ENCODE assay signal across 10 cellular contexts in genomic region chr15:41895491-41895890, GRCh38. TPM values are rescaled to one million over a fixed set of nuclear protein-coding genes. Genes with fewer than 3 reads are reported as not detected.
DNase-seq lines count a peak whose midpoint lies in the region; ATAC-seq and TF ChIP-seq lines count a peak whose summit lies in the region.
"Had no signal": no experiment of that assay in that cellular context is flagged by ENCODE, and none has a peak within 500 bp of the region (broad histone marks: within the 10 kb centered on the region; RNA-seq: fewer than 3 reads in every experiment).

No MANE protein-coding gene starts in this region.

- H3K27ac ChIP-seq in body of pancreas = peak overlapping the region in 3 of 4 donors; percentile 48 to 68 (median 55)
- H3K27ac ChIP-seq: brain microvascular endothelial cell had no signal

- no peak for DNase-seq in stimulated activated naive CD8-positive, alpha-beta T cell treated with anti-CD3 and anti-CD28 coated beads, Interleukin-15, Interleukin-2, amounts not matched to agents 100 U/mL and 50 U/mL, for 24 hours
- DNase-seq in body of pancreas (no peak), natural killer cell (no peak), cerebellar nuclear complex (lab: John Stamatoyannopoulos, UW) (no peak), ecto neural progenitor cell (ENCODE audit: low spot score) (no peak), hippocampal formation (lab: John Stamatoyannopoulos, UW) (no peak)
- DNase-seq: OCI-M1 had no signal

- TF ChIP-seq CTCF in body of pancreas (IDR thresholded peaks at IDR 0.05) = no peak
- no peak for TF ChIP-seq CTCF in natural killer cell (IDR thresholded peaks at IDR 0.05)

- peaks cover 24% of the 10 kb centered on the region for H3K4me1 Mint-ChIP-seq in stimulated activated naive CD8-positive, alpha-beta T cell treated with anti-CD3 and anti-CD28 coated beads, Interleukin-15, Interleukin-2, amounts not matched to agents 100 ng/mL and 50 ng/mL, for 24 hours (ENCODE audit: low read depth)
- peaks cover 14 to 40% of the 10 kb centered on the region in 2 donors for H3K4me1 Mint-ChIP-seq in natural killer cell

- no peak for ATAC-seq in stimulated activated naive CD8-positive, alpha-beta T cell treated with anti-CD3 and anti-CD28 coated beads, Interleukin-15, Interleukin-2, amounts not matched to agents 100 U/mL and 50 U/mL, for 24 hours
- no peak for ATAC-seq in body of pancreas
- peak in 2 of 3 donors; percentile 9 to 10 for ATAC-seq in natural killer cell
- no peak for ATAC-seq in GM19351 (IDR thresholded peaks at IDR 0.05; ENCODE audit: unreplicated experiment)

- peaks cover 8% of the 10 kb centered on the region for H3K36me3 Mint-ChIP-seq in stimulated activated naive CD8-positive, alpha-beta T cell treated with anti-CD3 and anti-CD28 coated beads, Interleukin-15, Interleukin-2, amounts not matched to agents 100 ng/mL and 50 ng/mL, for 24 hours (ENCODE audit: low read depth)
- H3K36me3 Mint-ChIP-seq in natural killer cell = no peaks in the 10 kb centered on the region

- no peaks in the 10 kb centered on the region for H3K27me3 ChIP-seq in body of pancreas
- H3K27me3 ChIP-seq: brain microvascular endothelial cell had no signal

- peaks cover 40% of the 10 kb centered on the region for H3K4me1 ChIP-seq in body of pancreas

- no peak for TF ChIP-seq POLR2A in body of pancreas (IDR thresholded peaks at IDR 0.05)

- H3K27me3 Mint-ChIP-seq in stimulated activated naive CD8-positive, alpha-beta T cell treated with anti-CD3 and anti-CD28 coated beads, Interleukin-15, Interleukin-2, amounts not matched to agents 100 ng/mL and 50 ng/mL, for 24 hours = no peaks in the 10 kb centered on the region
- H3K27me3 Mint-ChIP-seq in natural killer cell (ENCODE audit: low read depth in 2 of 2) = no peaks in the 10 kb centered on the region

- WGBS in body of pancreas, 2 donors = 76 to 81% methylated on average over 11 of the region's 11 CpGs

- H3K36me3 ChIP-seq in body of pancreas (replicated peaks in 1 of 2; ENCODE audit: insufficient read depth in 1 of 2, low read depth in 2 of 2) = peaks cover 0 to 8% of the 10 kb centered on the region in 2 donors

- no peak overlapping the region for H3K4me3 ChIP-seq in body of pancreas

- no peak overlapping the region for H3K4me3 Mint-ChIP-seq in stimulated activated naive CD8-positive, alpha-beta T cell treated with anti-CD3 and anti-CD28 coated beads, Interleukin-15, Interleukin-2, amounts not matched to agents 100 ng/mL and 50 ng/mL, for 24 hours
- H3K4me3 Mint-ChIP-seq in natural killer cell = peak overlapping the region; percentile 83

- peak overlapping the region; percentile 72 for H3K27ac Mint-ChIP-seq in stimulated activated naive CD8-positive, alpha-beta T cell treated with anti-CD3 and anti-CD28 coated beads, Interleukin-15, Interleukin-2, amounts not matched to agents 100 ng/mL and 50 ng/mL, for 24 hours
- H3K27ac Mint-ChIP-seq in natural killer cell = peak overlapping the region; percentile 97

- H3K9me3 ChIP-seq in body of pancreas = no peaks in the 10 kb centered on the region

- no peaks in the 10 kb centered on the region for H3K9me3 Mint-ChIP-seq in stimulated activated naive CD8-positive, alpha-beta T cell treated with anti-CD3 and anti-CD28 coated beads, Interleukin-15, Interleukin-2, amounts not matched to agents 100 ng/mL and 50 ng/mL, for 24 hours
- H3K9me3 Mint-ChIP-seq in natural killer cell = no peaks in the 10 kb centered on the region

- intact Hi-C loops in body of pancreas (cut with DNase I) = no loop called here
- intact Hi-C loops in natural killer cell (cut with micrococcal nuclease) = loop anchor here (1.0 to 2.0 kb wide), 2 partner anchors 9 to 41 kb away; no protein-coding TSS in a partner anchor

RNA-seq across cellular contexts. Expression of gene SPTBN5, which starts 1.6 kb away (rescaled TPM):
- total RNA-seq in body of pancreas (1 to 10 TPM in 1 of 2 donors, under 1 TPM in 1; 0.52 to 3.0 TPM), natural killer cell (1 to 10 TPM; 4.1 to 6.0 (median 5.2) TPM)

RNA-seq across cellular contexts. Expression of gene PLA2G4B, which starts 56.8 kb away (rescaled TPM):
- total RNA-seq in body of pancreas (10 to 100 TPM; 17.4 to 18.1 TPM), natural killer cell (10 to 100 TPM; 15.2 to 17.5 (median 17.4) TPM)

Comparison
In these comparisons a context has a peak if more than half of its experiments do, and no peak if none do; other contexts are left out.
1. ATAC-seq: peak in natural killer cell (2 of 3); none in stimulated activated naive CD8-positive, alpha-beta T cell treated with anti-CD3 and anti-CD28 coated beads, Interleukin-15, Interleukin-2, amounts not matched to agents 100 U/mL and 50 U/mL, for 24 hours (single experiment), body of pancreas (single experiment) and GM19351 (single experiment).